19 cellular contexts compared by ENCODE assay signal in genomic region chr22:47307812-47308211, GRCh38.
DNase-seq lines count a peak whose midpoint lies in the region; ATAC-seq, FAIRE-seq and TF ChIP-seq lines count a peak whose summit lies in the region.
"Had no signal": no experiment of that assay in that cellular context is flagged by ENCODE, and none has a peak within 500 bp of the region (broad histone marks: within the 10 kb centered on the region; RNA-seq: fewer than 3 reads in every experiment).

No MANE protein-coding gene starts in this region.

- no peak for TF ChIP-seq CTCF in AG04450 (IDR thresholded peaks at IDR 0.05; ENCODE audit: low read depth, low read length)
- TF ChIP-seq CTCF in osteocyte (IDR thresholded peaks at IDR 0.05) = no peak

- H3K4me3 ChIP-seq in AG04450 (ENCODE audit: low read depth, low read length) = no peak overlapping the region
- H3K4me3 ChIP-seq: A549, SJSA1 had no signal

- no peak overlapping the region for H3K4me3 Mint-ChIP-seq in osteocyte (ENCODE audit: unreplicated experiment)
- H3K4me3 Mint-ChIP-seq: CD4-positive, alpha-beta T cell had no signal

- no peak overlapping the region for H3K27ac Mint-ChIP-seq in osteocyte (ENCODE audit: unreplicated experiment)
- H3K27ac Mint-ChIP-seq: CD4-positive, alpha-beta T cell had no signal

- no peak for ATAC-seq in activated CD4-positive, CD25-positive, alpha-beta regulatory T cell treated with anti-CD3 and anti-CD28 coated beads, Interleukin-2, amount 50 U/mL, for 24 hours
- ATAC-seq in GM21619 (IDR thresholded peaks at IDR 0.05; ENCODE audit: unreplicated experiment) (no peak), left ventricle myocardium superior (no peak)
- ATAC-seq: A549 had no signal

- no peaks in the 10 kb centered on the region for H3K4me1 Mint-ChIP-seq in osteocyte (ENCODE audit: unreplicated experiment)

- no peak for FAIRE-seq in H54 (lab: Jason Lieb, UNC)
- FAIRE-seq: A549, HTR-8/SVneo had no signal

- no peaks in the 10 kb centered on the region for H3K27me3 ChIP-seq in AG04450 (ENCODE audit: control insufficient read depth, insufficient read depth, low read length)
- H3K27me3 ChIP-seq: SJSA1 had no signal

- H3K27ac ChIP-seq in AG04450 (ENCODE audit: low read depth, low read length) = no peak overlapping the region
- H3K27ac ChIP-seq: HL-60, SJSA1 had no signal

- H3K36me3 Mint-ChIP-seq in osteocyte (ENCODE audit: unreplicated experiment) = no peaks in the 10 kb centered on the region

- peak; percentile 20 for DNase-seq in AG04450 (ENCODE audit: low read depth, low spot score)
- DNase-seq in RPMI7951 (ENCODE audit: low read depth) = peak; percentile 39
- DNase-seq in fibroblast of gingiva (ENCODE audit: low read depth) = peak; percentile 45
- peak; percentile 13 for DNase-seq in osteocyte (ENCODE audit: extremely low spot score, unreplicated experiment)
- no peak for DNase-seq in H54 (ENCODE audit: insufficient read length, low spot score)
- no peak for DNase-seq in left ventricle myocardium superior
- DNase-seq: AML-193; CD4-positive, alpha-beta T cell; HCEC 1CT; NCI-H1417 treated with DMSO at 0.1 percent for 48 hours; NCI-H2029; NCI-H510A; NCI-H774 had no signal

- peaks cover 23% of the 10 kb centered on the region for H3K9me3 Mint-ChIP-seq in osteocyte (ENCODE audit: unreplicated experiment)

- intact Hi-C loops in left ventricle myocardium superior (cut with micrococcal nuclease) = no loop called here

- no peak for TF ChIP-seq POLR2A in H54 (IDR thresholded peaks at IDR 0.05; ENCODE audit: low read depth, low read length)

- H3K9me3 ChIP-seq in AG04450 (ENCODE audit: control insufficient read depth, insufficient read depth, low read length) = no peaks in the 10 kb centered on the region; the same call in 1 of the 2 replicates
- H3K9me3 ChIP-seq: A549 had no signal

- H3K27me3 Mint-ChIP-seq in osteocyte (ENCODE audit: unreplicated experiment) = no peaks in the 10 kb centered on the region

- CTCF ChIA-PET in AG04450 (lab: Charles Lee) = interaction anchor here (0.6 to 1.0 kb wide), 3 partner anchors 11 to 505 kb away, joined by 3 read pairs; no protein-coding TSS in a partner anchor

- POLR2A ChIA-PET in AG04450 (lab: Yijun Ruan, JAX) = interaction anchor here (0.6 to 1.6 kb wide), 4 partner anchors 10 to 576 kb away, joined by 3 to 8 read pairs (median 6); no protein-coding TSS in a partner anchor

Comparison
In these comparisons a context has a peak if more than half of its experiments do, and no peak if none do; other contexts are left out.
1. DNase-seq: peak in AG04450 (single experiment), RPMI7951 (single experiment), fibroblast of gingiva (single experiment) and osteocyte (single experiment); none in H54 (single experiment) and left ventricle myocardium superior (single experiment).